In the genomic region with DNA sequence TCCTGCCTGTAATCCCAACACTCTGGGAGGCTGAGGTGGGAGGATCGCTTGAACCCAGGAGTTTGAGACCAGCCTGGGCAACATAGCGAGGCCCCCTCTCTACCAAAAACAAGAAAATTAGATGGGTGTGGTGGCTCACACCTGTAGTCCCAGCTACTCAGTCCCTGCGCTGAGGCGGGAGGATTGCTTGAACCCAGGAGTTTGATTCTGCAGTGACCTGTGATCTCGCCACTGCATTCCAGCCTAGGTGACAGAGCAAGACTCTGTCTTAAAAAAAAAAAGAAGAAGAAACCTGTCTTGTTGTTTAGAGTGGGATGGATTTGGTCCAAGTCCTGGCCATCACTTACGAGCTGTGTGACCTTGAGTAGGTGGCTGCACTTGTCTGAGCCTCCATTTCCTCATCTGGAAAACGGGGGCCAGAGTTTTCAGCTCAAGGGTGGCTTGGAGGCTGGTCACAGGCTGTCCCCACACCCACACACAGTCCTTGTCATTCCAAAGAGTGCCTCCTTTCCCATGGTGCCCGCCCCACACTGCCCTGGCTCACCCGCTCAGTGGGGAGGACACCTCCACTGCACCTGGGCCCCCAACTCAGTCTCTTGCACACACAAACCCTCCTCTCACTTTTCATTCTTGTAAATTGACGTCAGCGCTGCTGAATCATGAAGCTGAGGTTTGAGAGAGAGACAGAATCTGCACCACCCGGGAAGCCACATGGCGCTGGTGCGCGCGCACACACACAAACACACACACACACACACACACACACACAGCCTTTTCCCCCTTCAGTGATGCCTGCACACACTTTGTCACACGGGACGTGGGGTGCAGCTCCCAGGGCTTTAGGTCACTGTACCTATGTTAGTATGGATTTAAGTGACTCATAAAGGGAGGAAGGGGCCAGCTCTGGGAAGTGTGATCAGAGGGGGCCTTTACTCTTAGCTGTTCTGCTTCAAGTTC, we compare ENCODE assay signal across 8 cellular contexts. TPM values are rescaled to one million over a fixed set of nuclear protein-coding genes. Genes with fewer than 3 reads are reported as not detected.
DNase-seq lines count a peak whose midpoint lies in the region; ATAC-seq and TF ChIP-seq lines count a peak whose summit lies in the region.

No MANE protein-coding gene starts in this region.

- H3K4me3 Mint-ChIP-seq in brain = peak overlapping the region in 3 of 5 experiments; percentile 20 to 68 (median 30)

- peak overlapping the region in 3 of 5 experiments; percentile 59 to 70 (median 61) for H3K27ac Mint-ChIP-seq in brain

- TF ChIP-seq CTCF in brain (conservative IDR thresholded peaks at IDR 0.05) = no peak

- peaks cover 32% of the 10 kb centered on the region for H3K27me3 Mint-ChIP-seq in brain

- DNase-seq in EH (ENCODE audit: low read depth) = peak; percentile 21
- peak; percentile 62 to 70 (median 66) for DNase-seq in activated CD4-positive, CD25-positive, alpha-beta regulatory T cell (lab: John Stamatoyannopoulos, UW)
- DNase-seq in stimulated activated CD4-positive, alpha-beta T cell treated with anti-CD3 and anti-CD28 coated beads, Interleukin-2, amount 100 ng/mL, for 24 hours = peak; percentile 86
- DNase-seq in NCI-H510A (lab: John Stamatoyannopoulos, UW) = no peak
- DNase-seq in hepatic stellate cell (ENCODE audit: low spot score) = no peak
- no peak for DNase-seq in SHP77 (lab: John Stamatoyannopoulos, UW)

- peaks cover 21% of the 10 kb centered on the region for H3K4me1 Mint-ChIP-seq in brain

- no peak for ATAC-seq in GM18502 (IDR thresholded peaks at IDR 0.05; ENCODE audit: poor library complexity, unreplicated experiment)

- no peaks in the 10 kb centered on the region for H3K36me3 Mint-ChIP-seq in brain

- H3K9me3 Mint-ChIP-seq in brain = peaks cover 0 to 4% (median 0%) of the 10 kb centered on the region in 5 experiments

RNA-seq across cellular contexts. Expression of a gene that starts 4.2 kb away (rescaled TPM):
- 2.2 TPM for polyA plus RNA-seq in brain (ENCODE audit: insufficient read depth, low read depth, low replicate concordance)

RNA-seq across cellular contexts. Expression of a gene that starts 17.3 kb away (rescaled TPM):
- polyA plus RNA-seq in brain (ENCODE audit: insufficient read depth, low read depth, low replicate concordance) = not detected

RNA-seq across cellular contexts. Expression of a gene that starts 21.6 kb away (rescaled TPM):
- not detected for polyA plus RNA-seq in brain (ENCODE audit: insufficient read depth, low read depth, low replicate concordance)

RNA-seq across cellular contexts. Expression of a gene that starts 24.5 kb away (rescaled TPM):
- polyA plus RNA-seq in brain (ENCODE audit: insufficient read depth, low read depth, low replicate concordance) = not detected

RNA-seq across cellular contexts. Expression of a gene that starts 29.3 kb away (rescaled TPM):
- not detected for polyA plus RNA-seq in brain (ENCODE audit: insufficient read depth, low read depth, low replicate concordance)

Comparison
In these comparisons a context has a peak if more than half of its experiments do, and no peak if none do; other contexts are left out.
1. DNase-seq: peak in EH (single experiment), activated CD4-positive, CD25-positive, alpha-beta regulatory T cell (4 of 4) and stimulated activated CD4-positive, alpha-beta T cell treated with anti-CD3 and anti-CD28 coated beads, Interleukin-2, amount 100 ng/mL, for 24 hours (2 of 2); none in NCI-H510A (single experiment), hepatic stellate cell (single experiment) and SHP77 (0 of 2).